Comparison of ENCODE assay signal across 16 cellular contexts in genomic region chr12:87778065-87778464, GRCh38.
DNase-seq lines count a peak whose midpoint lies in the region; ATAC-seq and TF ChIP-seq lines count a peak whose summit lies in the region.
"Had no signal": no experiment of that assay in that cellular context is flagged by ENCODE, and none has a peak within 500 bp of the region (broad histone marks: within the 10 kb centered on the region; RNA-seq: fewer than 3 reads in every experiment).

No MANE protein-coding gene starts in this region.

- POLR2A ChIA-PET in IMR-90 (lab: Charles Lee; ENCODE audit: unreplicated experiment): no interaction called here

- H3K56ac ChIP-seq in IMR-90 (ENCODE audit: extremely low read depth, insufficient read depth, low read length): no peak overlapping the region

- peak overlapping the region; percentile 70; the same call in 1 of the 3 replicates for H2BK15ac ChIP-seq in IMR-90 (ENCODE audit: low read depth, low read length)

- H2BK5ac ChIP-seq in IMR-90 (ENCODE audit: low read depth, low read length, poor library complexity, severe bottlenecking): peak overlapping the region; percentile 41
- no peak overlapping the region for H2BK5ac ChIP-seq in trophoblast cell (ENCODE audit: low read depth, low read length, poor library complexity)

- no peak overlapping the region for H2AK9ac ChIP-seq in IMR-90 (replicated peaks; ENCODE audit: low read depth, low read length, poor library complexity)

- no CpG with 5 or more reads among the region's 1 CpG for WGBS in IMR-90 (ENCODE audit: extremely low coverage in 2 of 2, insufficient read length in 1 of 2), 2 experiments
- WGBS in trophoblast cell (ENCODE audit: extremely low coverage, insufficient coverage, insufficient read length): no CpG with 5 or more reads among the region's 1 CpG

- H3K4me1 ChIP-seq in IMR-90 (ENCODE audit: control insufficient read depth, insufficient read depth, low read length): peaks cover 4% of the 10 kb centered on the region; the same call in 1 of the 2 replicates
- peaks cover 16 to 19% of the 10 kb centered on the region in 2 experiments for H3K4me1 ChIP-seq in trophoblast cell (ENCODE audit: control insufficient read depth in 1 of 2, insufficient read depth in 2 of 2, low read length in 2 of 2)
- H3K4me1 ChIP-seq: BLaER1 treated with 17β-estradiol and CSF1 and Interleukin-3, amounts not matched to agents 10 nM and 100 nM; Caco-2 had no signal

- H3K4me3 ChIP-seq in IMR-90 (ENCODE audit: insufficient read depth, low read depth, low read length) (no peak overlapping the region), trophoblast cell (ENCODE audit: low read depth, low read length) (no peak overlapping the region)
- H3K4me3 ChIP-seq: BLaER1 treated with 17β-estradiol and CSF1 and Interleukin-3, amounts not matched to agents 10 nM and 100 nM had no signal

- H2BK12ac ChIP-seq in trophoblast cell (ENCODE audit: low read length): no peak overlapping the region

- peak overlapping the region; percentile 90; the same call in 1 of the 2 replicates for H3K18ac ChIP-seq in IMR-90 (ENCODE audit: low read depth, low read length)
- no peak overlapping the region for H3K18ac ChIP-seq in trophoblast cell (ENCODE audit: low read length)

- peaks cover 6% of the 10 kb centered on the region for H3K79me2 ChIP-seq in trophoblast cell (ENCODE audit: control insufficient read depth, insufficient read depth, low read length, poor library complexity)

- peak overlapping the region; percentile 86; the same call in 1 of the 2 replicates for H4K5ac ChIP-seq in IMR-90 (ENCODE audit: low read depth, low read length)

- in situ Hi-C loops in IMR-90 (cut with MboI; ENCODE audit: low sequenced_read_pairs): no loop called here

- no peaks in the 10 kb centered on the region for H3K36me3 ChIP-seq in IMR-90 (ENCODE audit: control insufficient read depth, insufficient read depth, low read length)
- H3K36me3 ChIP-seq in trophoblast cell (ENCODE audit: control insufficient read depth in 1 of 2, insufficient read depth in 2 of 2, low read length in 2 of 2): no peaks in the 10 kb centered on the region
- H3K36me3 ChIP-seq: BLaER1 treated with 17β-estradiol and CSF1 and Interleukin-3, amounts not matched to agents 10 nM and 100 nM had no signal

- no peaks in the 10 kb centered on the region for H3K79me1 ChIP-seq in IMR-90 (ENCODE audit: low read depth in 1 of 2, low read length in 2 of 2)
- H3K79me1 ChIP-seq in trophoblast cell (ENCODE audit: low read length): peaks cover 15% of the 10 kb centered on the region

- CTCF ChIA-PET in IMR-90 (lab: Yijun Ruan, JAX): no interaction called here

- H3K9ac ChIP-seq in IMR-90 (ENCODE audit: low read depth, low read length) (no peak overlapping the region), trophoblast cell (ENCODE audit: low read length) (no peak overlapping the region)
- H3K9ac ChIP-seq: BLaER1 treated with 17β-estradiol and CSF1 and Interleukin-3, amounts not matched to agents 10 nM and 100 nM had no signal

- intact Hi-C loops in IMR-90 (cut with micrococcal nuclease): no loop called here

- peak overlapping the region; percentile 70 for H3K14ac ChIP-seq in IMR-90 (replicated peaks; ENCODE audit: low read depth, low read length)
- no peak overlapping the region for H3K14ac ChIP-seq in trophoblast cell (ENCODE audit: low read length)

- H2AK5ac ChIP-seq in IMR-90 (ENCODE audit: low read depth, low read length): peak overlapping the region; percentile 70; the same call in 1 of the 2 replicates
- no peak overlapping the region for H2AK5ac ChIP-seq in trophoblast cell (ENCODE audit: low read length)

- H4K8ac ChIP-seq in IMR-90 (ENCODE audit: low read depth in 2 of 2, low read length in 2 of 2) (peak overlapping the region in 1 of 2 experiments; percentile 63; a peak in 1 of 4 replicates), trophoblast cell (ENCODE audit: low read depth, low read length) (no peak overlapping the region)

- no peak overlapping the region for H4K12ac ChIP-seq in trophoblast cell (ENCODE audit: low read depth, low read length)

- no peak for DNase-seq in IMR-90
- peak; percentile 26 for DNase-seq in kidney glomerular epithelial cell (lab: John Stamatoyannopoulos, UW)
- DNase-seq in trophoblast cell: peak; percentile 30 to 69
- no peak for DNase-seq in GOT3 (lab: John Stamatoyannopoulos, UW)
- DNase-seq: 8988T; AML-193; Caco-2; Calu3; CD4-positive, alpha-beta T cell; CD8-positive, alpha-beta T cell; DMS79 treated with DMSO at 0.1 percent for 48 hours; GF-D8 had no signal

- no peaks in the 10 kb centered on the region for H4K20me1 ChIP-seq in IMR-90 (ENCODE audit: insufficient read depth, low read length)
- H4K20me1 ChIP-seq: BLaER1 treated with 17β-estradiol and CSF1 and Interleukin-3, amounts not matched to agents 10 nM and 100 nM had no signal

- dilution Hi-C loops in IMR-90 (cut with HindIII; ENCODE audit: low sequenced_read_pairs, unreplicated experiment): no loop called here

- peak overlapping the region; percentile 82 for H2BK20ac ChIP-seq in IMR-90 (ENCODE audit: low read depth, low read length)

- BruUV-seq in IMR-90 (replicated peaks; lab: Mats Ljungman, UMichigan): no TSS peak

- TF ChIP-seq POLR2A in IMR-90 (IDR thresholded peaks at IDR 0.05; ENCODE audit: low read depth, low read length): no peak

- H2BK120ac ChIP-seq in IMR-90 (ENCODE audit: low read depth, low read length) (peak overlapping the region; percentile 79), trophoblast cell (ENCODE audit: insufficient read depth, low read length, poor library complexity) (no peak overlapping the region)

- no peak overlapping the region for H3K27ac ChIP-seq in IMR-90 (ENCODE audit: insufficient read depth, low read length)
- peak overlapping the region; percentile 52 for H3K27ac ChIP-seq in trophoblast cell (ENCODE audit: low read depth, low read length)
- H3K27ac ChIP-seq: BLaER1 treated with 17β-estradiol and CSF1 and Interleukin-3, amounts not matched to agents 10 nM and 100 nM; C4-2B had no signal

- H3K4ac ChIP-seq in IMR-90 (ENCODE audit: low read depth, low read length): 0 out of 2 replicates have a peak overlapping the region, but pooled peaks have one; percentile 56
- H3K4ac ChIP-seq in trophoblast cell (ENCODE audit: low read depth, low read length): no peak overlapping the region

- ATAC-seq in IMR-90 (ENCODE audit: low read depth) (no peak), HG02852 (IDR thresholded peaks at IDR 0.05; ENCODE audit: unreplicated experiment) (no peak), HG03108 (IDR thresholded peaks at IDR 0.05; ENCODE audit: unreplicated experiment) (no peak)
- ATAC-seq: CD8-positive, alpha-beta T cell had no signal

- H4K91ac ChIP-seq in IMR-90 (ENCODE audit: insufficient read depth, low read depth, low read length) (peak overlapping the region; percentile 46), trophoblast cell (ENCODE audit: low read depth, low read length) (no peak overlapping the region)

- no peak for TF ChIP-seq RAD21 in IMR-90 (IDR thresholded peaks at IDR 0.05; ENCODE audit: low read length)

- H3K9me1 ChIP-seq in IMR-90 (ENCODE audit: insufficient read depth, low read length): 0 out of 2 replicates have a peak, but pooled peaks cover 5% of the 10 kb centered on the region

- H3K9me3 ChIP-seq in IMR-90 (ENCODE audit: control insufficient read depth, insufficient read depth, low read length): peaks cover 3% of the 10 kb centered on the region; the same call in 1 of the 2 replicates
- no peaks in the 10 kb centered on the region for H3K9me3 ChIP-seq in trophoblast cell (ENCODE audit: insufficient read depth, low read depth, low read length)
- H3K9me3 ChIP-seq: BLaER1 treated with 17β-estradiol and CSF1 and Interleukin-3, amounts not matched to agents 10 nM and 100 nM; Caco-2 had no signal

- H3K4me2 ChIP-seq in IMR-90 (ENCODE audit: low read depth, low read length) (no peak overlapping the region), trophoblast cell (ENCODE audit: low read length) (no peak overlapping the region)
- H3K4me2 ChIP-seq: BLaER1 treated with 17β-estradiol and CSF1 and Interleukin-3, amounts not matched to agents 10 nM and 100 nM had no signal

- H2AFZ ChIP-seq in IMR-90 (replicated peaks; ENCODE audit: low read length, poor library complexity) (no peak overlapping the region), trophoblast cell (ENCODE audit: insufficient read depth, low read length, poor library complexity) (no peak overlapping the region)

- H3K23ac ChIP-seq in IMR-90 (ENCODE audit: low read depth, low read length) (no peak overlapping the region), trophoblast cell (ENCODE audit: low read length) (no peak overlapping the region)

- TF ChIP-seq CTCF in IMR-90 (conservative IDR thresholded peaks at IDR 0.05; ENCODE audit: low read depth, low read length): no peak

- H3K27me3 ChIP-seq in IMR-90 (ENCODE audit: control insufficient read depth, insufficient read depth, low read length) (no peaks in the 10 kb centered on the region), trophoblast cell (ENCODE audit: insufficient read depth, low read length) (no peaks in the 10 kb centered on the region)
- H3K27me3 ChIP-seq: BLaER1 treated with 17β-estradiol and CSF1 and Interleukin-3, amounts not matched to agents 10 nM and 100 nM had no signal

TF ChIP-seq in IMR-90, 13 proteins besides CTCF, POLR2A, EP300 and RAD21 (continues in another document):
- TF ChIP-seq FOS (IDR thresholded peaks at IDR 0.05; ENCODE audit: low read depth, low read length) (no peak), USF2 (IDR thresholded peaks at IDR 0.05; ENCODE audit: low read depth, low read length) (no peak), MAFK (IDR thresholded peaks at IDR 0.05; ENCODE audit: low read depth, low read length) (no peak), BHLHE40 (IDR thresholded peaks at IDR 0.05; ENCODE audit: low read depth, low read length) (no peak), RCOR1 (IDR thresholded peaks at IDR 0.05; ENCODE audit: insufficient replicate concordance, low read length) (no peak), MXI1 (IDR thresholded peaks at IDR 0.05; ENCODE audit: borderline replicate concordance, low read depth, low read length) (no peak), CEBPB (IDR thresholded peaks at IDR 0.05; ENCODE audit: low read depth, low read length) (no peak), CHD1 (IDR thresholded peaks at IDR 0.05; ENCODE audit: low read depth, low read length) (no peak), NFE2L2 (IDR thresholded peaks at IDR 0.05; ENCODE audit: low read depth, low read length) (no peak), RFX5 (IDR thresholded peaks at IDR 0.05; ENCODE audit: low read depth, low read length) (no peak), SMC3 (IDR thresholded peaks at IDR 0.05; ENCODE audit: low read depth, low read length) (no peak), MAZ (IDR thresholded peaks at IDR 0.05; ENCODE audit: borderline replicate concordance, low read depth, low read length) (no peak)

Comparison
In these comparisons a context has a peak if more than half of its experiments do, and no peak if none do; other contexts are left out.
1. DNase-seq: peak in kidney glomerular epithelial cell (single experiment) and trophoblast cell (2 of 2); none in IMR-90 (single experiment) and GOT3 (single experiment).